1 cellular context compared by ENCODE assay signal in the genomic region with DNA sequence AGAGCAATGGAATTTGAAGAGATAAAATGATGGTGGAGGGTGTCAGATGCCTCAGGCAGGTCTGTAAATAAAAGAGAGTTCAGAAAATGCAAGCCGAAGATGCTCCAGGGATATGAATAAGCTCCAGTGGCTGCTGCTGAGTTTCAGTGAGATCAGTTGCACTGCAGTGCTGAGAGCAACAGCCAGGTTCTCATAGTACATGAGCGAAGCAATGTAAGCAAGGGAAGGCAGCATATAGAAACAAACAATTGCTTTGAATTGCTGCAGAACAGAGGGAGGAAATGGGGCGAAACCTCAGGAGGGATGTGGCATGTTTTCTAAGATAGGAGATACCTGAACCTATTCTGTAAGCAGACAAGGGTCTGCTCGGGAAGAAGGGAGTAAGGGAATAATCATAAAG.
TF ChIP-seq lines count a peak whose summit lies in the region.

No MANE protein-coding gene starts in this region.

TF ChIP-seq in IMR-90, 13 proteins besides CTCF, POLR2A, EP300 and RAD21 (continued from another document):
- TF ChIP-seq BHLHE40 (IDR thresholded peaks at IDR 0.05; ENCODE audit: low read depth, low read length) (no peak), RCOR1 (IDR thresholded peaks at IDR 0.05; ENCODE audit: insufficient replicate concordance, low read length) (no peak), MAZ (IDR thresholded peaks at IDR 0.05; ENCODE audit: borderline replicate concordance, low read depth, low read length) (no peak)
